8 cellular contexts compared by ENCODE assay signal in the genomic region with DNA sequence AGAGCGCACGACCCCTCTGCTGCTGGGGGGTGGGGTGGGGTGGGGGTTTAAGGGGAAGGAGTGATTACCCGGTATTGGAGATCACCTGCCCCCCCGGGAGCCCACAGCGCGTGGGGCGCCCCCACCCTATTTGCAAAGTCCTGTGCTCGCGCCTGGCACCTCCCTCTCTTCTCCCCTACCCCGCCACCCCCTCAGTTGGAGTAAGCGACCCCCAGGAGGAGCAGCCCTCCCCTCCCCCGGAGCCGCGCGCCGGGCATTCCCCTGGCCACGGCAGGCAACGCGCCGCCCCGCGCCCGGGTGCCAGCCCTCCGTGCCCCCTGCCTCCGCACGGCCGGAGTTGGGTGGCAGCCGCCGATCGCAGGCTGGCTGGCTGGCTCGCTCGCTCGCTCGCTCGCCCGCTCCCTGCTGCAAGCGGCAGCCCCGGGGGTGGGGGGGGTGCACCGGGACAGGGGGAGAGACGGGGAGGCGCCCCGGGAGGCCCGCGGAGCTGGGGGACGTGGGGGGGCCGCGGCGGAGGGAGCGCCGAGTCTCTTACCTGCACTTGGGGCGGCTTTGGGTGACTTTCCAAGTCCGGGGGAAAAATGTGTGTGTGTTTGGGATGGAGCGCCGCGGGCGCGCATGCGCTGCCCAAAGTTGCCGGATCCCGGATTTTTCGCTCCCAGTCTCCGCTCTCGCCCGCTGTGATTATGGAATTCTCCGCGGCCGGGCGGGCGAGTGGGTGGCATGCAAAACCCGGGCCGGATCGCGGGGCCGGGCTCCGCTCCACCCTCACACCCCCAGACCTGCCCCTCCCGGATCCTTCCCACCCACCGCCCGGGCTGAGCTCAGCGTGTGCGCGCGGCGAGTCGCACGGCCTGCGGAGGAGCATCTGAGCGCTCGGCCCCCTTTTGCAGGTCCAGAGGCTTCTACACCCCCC. TPM values are rescaled to one million over a fixed set of nuclear protein-coding genes. Genes with fewer than 3 reads are reported as not detected.
DNase-seq lines count a peak whose midpoint lies in the region; ATAC-seq and TF ChIP-seq lines count a peak whose summit lies in the region.

A gene with protein sequence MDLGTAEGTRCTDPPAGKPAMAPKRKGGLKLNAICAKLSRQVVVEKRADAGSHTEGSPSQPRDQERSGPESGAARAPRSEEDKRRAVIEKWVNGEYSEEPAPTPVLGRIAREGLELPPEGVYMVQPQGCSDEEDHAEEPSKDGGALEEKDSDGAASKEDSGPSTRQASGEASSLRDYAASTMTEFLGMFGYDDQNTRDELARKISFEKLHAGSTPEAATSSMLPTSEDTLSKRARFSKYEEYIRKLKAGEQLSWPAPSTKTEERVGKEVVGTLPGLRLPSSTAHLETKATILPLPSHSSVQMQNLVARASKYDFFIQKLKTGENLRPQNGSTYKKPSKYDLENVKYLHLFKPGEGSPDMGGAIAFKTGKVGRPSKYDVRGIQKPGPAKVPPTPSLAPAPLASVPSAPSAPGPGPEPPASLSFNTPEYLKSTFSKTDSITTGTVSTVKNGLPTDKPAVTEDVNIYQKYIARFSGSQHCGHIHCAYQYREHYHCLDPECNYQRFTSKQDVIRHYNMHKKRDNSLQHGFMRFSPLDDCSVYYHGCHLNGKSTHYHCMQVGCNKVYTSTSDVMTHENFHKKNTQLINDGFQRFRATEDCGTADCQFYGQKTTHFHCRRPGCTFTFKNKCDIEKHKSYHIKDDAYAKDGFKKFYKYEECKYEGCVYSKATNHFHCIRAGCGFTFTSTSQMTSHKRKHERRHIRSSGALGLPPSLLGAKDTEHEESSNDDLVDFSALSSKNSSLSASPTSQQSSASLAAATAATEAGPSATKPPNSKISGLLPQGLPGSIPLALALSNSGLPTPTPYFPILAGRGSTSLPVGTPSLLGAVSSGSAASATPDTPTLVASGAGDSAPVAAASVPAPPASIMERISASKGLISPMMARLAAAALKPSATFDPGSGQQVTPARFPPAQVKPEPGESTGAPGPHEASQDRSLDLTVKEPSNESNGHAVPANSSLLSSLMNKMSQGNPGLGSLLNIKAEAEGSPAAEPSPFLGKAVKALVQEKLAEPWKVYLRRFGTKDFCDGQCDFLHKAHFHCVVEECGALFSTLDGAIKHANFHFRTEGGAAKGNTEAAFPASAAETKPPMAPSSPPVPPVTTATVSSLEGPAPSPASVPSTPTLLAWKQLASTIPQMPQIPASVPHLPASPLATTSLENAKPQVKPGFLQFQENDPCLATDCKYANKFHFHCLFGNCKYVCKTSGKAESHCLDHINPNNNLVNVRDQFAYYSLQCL (N-terminal part only) (minus strand): TSS at position 618 of the 916 bp plus-strand sequence. CDS start 102,757 bp downstream, outside the sequence.

- 1% methylated on average over 88 of the region's 88 CpGs for WGBS in sigmoid colon, 2 donors

- no peak for TF ChIP-seq CTCF in HFF-Myc (IDR thresholded peaks at IDR 0.05; ENCODE audit: low read depth, low read length, missing control alignments)
- TF ChIP-seq CTCF in cardiac fibroblast (IDR thresholded peaks at IDR 0.05; ENCODE audit: low read depth, low read length) = no peak
- TF ChIP-seq CTCF in sigmoid colon (IDR thresholded peaks at IDR 0.05) = no peak

- peak; percentile 27 to 72 for TF ChIP-seq POLR2A in sigmoid colon (IDR thresholded peaks at IDR 0.05)

- H3K27ac ChIP-seq in sigmoid colon = peak within 1 kb of the TSS; percentile 79 to 92 (median 90)

- H3K36me3 ChIP-seq in sigmoid colon = no peaks in the 10 kb centered on the region

- H3K9me3 ChIP-seq in sigmoid colon = no peaks in the 10 kb centered on the region

- DNase-seq in AG08396 (ENCODE audit: low spot score) = peak; percentile 99
- DNase-seq in HFF-Myc (ENCODE audit: extremely low read depth, low read depth) = peak; percentile 51
- DNase-seq in NCI-H774 (lab: John Stamatoyannopoulos, UW) = peak; percentile 73
- peak; percentile 88 to 93 for DNase-seq in cardiac fibroblast (ENCODE audit: low read depth in 2 of 2)
- peak; percentile 95 for DNase-seq in iPS-NIHi11 (ENCODE audit: low spot score)
- DNase-seq in sigmoid colon = peak; percentile 90
- no peak for DNase-seq in HUDEP-2 (lab: John Stamatoyannopoulos, UW; ENCODE audit: unreplicated experiment in 76 of 76)

- no peak for ATAC-seq in HG02642 (IDR thresholded peaks at IDR 0.05; ENCODE audit: poor library complexity, unreplicated experiment)

- TF ChIP-seq EP300 in sigmoid colon (IDR thresholded peaks at IDR 0.05) = peak in 1 of 4 donors; percentile 75

- peaks cover 5 to 36% (median 11%) of the 10 kb centered on the region in 3 donors for H3K27me3 ChIP-seq in sigmoid colon

- intact Hi-C loops in sigmoid colon (cut with DNase I) = loop anchor here (2.0 to 5.0 kb wide), 3 partner anchors 71 to 267 kb away; no protein-coding TSS in a partner anchor

- peaks cover 0 to 46% (median 38%) of the 10 kb centered on the region in 4 donors for H3K4me1 ChIP-seq in sigmoid colon

- H3K4me3 ChIP-seq in HFF-Myc (replicated peaks; ENCODE audit: low read depth, low read length) (peak within 1 kb of the TSS; percentile 38), cardiac fibroblast (replicated peaks in 1 of 2; ENCODE audit: low read depth in 2 of 2, low read length in 2 of 2) (peak within 1 kb of the TSS; percentile 49 to 52), sigmoid colon (peak within 1 kb of the TSS; percentile 65 to 85 (median 78))

RNA-seq across cellular contexts. Expression of the gene that starts here (rescaled TPM):
- total RNA-seq in sigmoid colon = 10 to 100 TPM; 12.7 to 47.9 (median 32.3) TPM
- polyA plus RNA-seq in sigmoid colon = 10 to 100 TPM in 1 of 3 donors, 1 to 10 TPM in 2; 4.2 to 23.6 (median 9.2) TPM

Comparison
In these comparisons a context has a peak if more than half of its experiments do, and no peak if none do; other contexts are left out.
1. DNase-seq: peak in AG08396 (single experiment), HFF-Myc (single experiment), NCI-H774 (single experiment), cardiac fibroblast (2 of 2), iPS-NIHi11 (single experiment) and sigmoid colon (single experiment); none in HUDEP-2 (0 of 76).
2. Peak in every context shown above with its lines, with median percentiles within 50 percentile points of each other: H3K4me3 ChIP-seq.